ENCODE assay signal across 8 cellular contexts in genomic region chr1:227946624-227947424, GRCh38. TPM values are rescaled to one million over a fixed set of nuclear protein-coding genes. Genes with fewer than 3 reads are reported as not detected.
DNase-seq lines count a peak whose midpoint lies in the region; ATAC-seq and TF ChIP-seq lines count a peak whose summit lies in the region.

No MANE protein-coding gene starts in this region.

- H3K27ac Mint-ChIP-seq in T-helper 2 cell treated with Interferon-gamma antibody and Interleukin-4, amounts not matched to agents 5 μg/mL and 100 μg/mL, for 36 hours: no peak overlapping the region

- peaks cover 31% of the 10 kb centered on the region for H3K27me3 Mint-ChIP-seq in T-helper 2 cell treated with Interferon-gamma antibody and Interleukin-4, amounts not matched to agents 5 μg/mL and 100 μg/mL, for 36 hours (ENCODE audit: low read depth)

- no peaks in the 10 kb centered on the region for H3K9me2 ChIP-seq in Loucy (replicated peaks; ENCODE audit: low read depth, low read length)

- peak; percentile 96 for TF ChIP-seq CTCF in C4-2B (conservative IDR thresholded peaks at IDR 0.05)
- TF ChIP-seq CTCF in Loucy (conservative IDR thresholded peaks at IDR 0.05; ENCODE audit: low read length): peak; percentile 68
- peak; percentile 26 to 85 (median 65) for TF ChIP-seq CTCF in breast epithelium (IDR thresholded peaks at IDR 0.05)
- TF ChIP-seq CTCF in gastrocnemius medialis (IDR thresholded peaks at IDR 0.05 in 4 of 5, conservative IDR thresholded peaks at IDR 0.05 in 1 of 5): peak; percentile 71 to 90 (median 84)

- no peaks in the 10 kb centered on the region for H3K36me3 Mint-ChIP-seq in T-helper 2 cell treated with Interferon-gamma antibody and Interleukin-4, amounts not matched to agents 5 μg/mL and 100 μg/mL, for 36 hours (ENCODE audit: low read depth)

- H3K9ac ChIP-seq in Loucy (ENCODE audit: low read depth, low read length, poor library complexity, severe bottlenecking): no peak overlapping the region

- H3K27ac ChIP-seq in C4-2B (peak overlapping the region; percentile 53), breast epithelium (peak overlapping the region; percentile 72 to 78), gastrocnemius medialis (peak overlapping the region; percentile 91 to 98 (median 97))

- H3K4me1 ChIP-seq in Loucy (ENCODE audit: insufficient read depth, low read length, poor library complexity, severe bottlenecking): peaks cover 8% of the 10 kb centered on the region
- H3K4me1 ChIP-seq in breast epithelium: peaks cover 7 to 11% of the 10 kb centered on the region in 2 donors
- peaks cover 46 to 48% of the 10 kb centered on the region in 2 donors for H3K4me1 ChIP-seq in gastrocnemius medialis

- no peaks in the 10 kb centered on the region for H3K79me2 ChIP-seq in Loucy (ENCODE audit: insufficient read depth, low read length)

- H3K4me3 Mint-ChIP-seq in T-helper 2 cell treated with Interferon-gamma antibody and Interleukin-4, amounts not matched to agents 5 μg/mL and 100 μg/mL, for 36 hours: peak overlapping the region; percentile 69

- intact Hi-C loops in breast epithelium (cut with DNase I; ENCODE audit: low total_unique reads): loop anchor here (10.0 kb wide), 2 partner anchors 182 to 462 kb away; no protein-coding TSS in a partner anchor
- intact Hi-C loops in gastrocnemius medialis (cut with DNase I; ENCODE audit: low total_unique reads): loop anchor here (1.0 to 10.0 kb wide), 10 partner anchors 138 to 1678 kb away; partner anchors contain the start of genes ARF1, COQ8A, TAF5L and URB2

- H3F3A ChIP-seq in Loucy (ENCODE audit: low read depth): no peaks in the 10 kb centered on the region

- no peak for TF ChIP-seq POLR2A in breast epithelium (IDR thresholded peaks at IDR 0.05)
- peak; percentile 51 to 60 for TF ChIP-seq POLR2A in gastrocnemius medialis (IDR thresholded peaks at IDR 0.05)

- peaks cover 5% of the 10 kb centered on the region for H3K4me1 Mint-ChIP-seq in T-helper 2 cell treated with Interferon-gamma antibody and Interleukin-4, amounts not matched to agents 5 μg/mL and 100 μg/mL, for 36 hours (ENCODE audit: low read depth)

- ATAC-seq in GM19438 (IDR thresholded peaks at IDR 0.05; ENCODE audit: low read depth, unreplicated experiment): peak; percentile 75
- ATAC-seq in gastrocnemius medialis: peak; percentile 48 to 49

- H3K27me3 ChIP-seq in Loucy (ENCODE audit: insufficient read depth, low read length, poor library complexity, severe bottlenecking) (peaks cover 9% of the 10 kb centered on the region), breast epithelium (no peaks in the 10 kb centered on the region), gastrocnemius medialis (no peaks in the 10 kb centered on the region)

- H3K36me3 ChIP-seq in Loucy (ENCODE audit: insufficient read depth, low read length) (no peaks in the 10 kb centered on the region), breast epithelium (no peaks in the 10 kb centered on the region), gastrocnemius medialis (no peaks in the 10 kb centered on the region)

- H3K4me3 ChIP-seq in Loucy (ENCODE audit: low read length, poor library complexity, severe bottlenecking): peak overlapping the region; percentile 56
- H3K4me3 ChIP-seq in breast epithelium: peak overlapping the region; percentile 51 to 70 (median 61)
- peak overlapping the region; percentile 63 for H3K4me3 ChIP-seq in iPS-18c (ENCODE audit: insufficient read depth, low read depth, low read length)
- peak overlapping the region; percentile 63 to 80 (median 72) for H3K4me3 ChIP-seq in gastrocnemius medialis

- H3K9me3 Mint-ChIP-seq in T-helper 2 cell treated with Interferon-gamma antibody and Interleukin-4, amounts not matched to agents 5 μg/mL and 100 μg/mL, for 36 hours: no peaks in the 10 kb centered on the region

- peak; percentile 28 for DNase-seq in T-helper 2 cell treated with Interferon-gamma antibody and Interleukin-4, amounts not matched to agents 5 μg/mL and 100 μg/mL, for 36 hours (ENCODE audit: low spot score)
- peak; percentile 72 to 85 for DNase-seq in breast epithelium (ENCODE audit: low spot score in 2 of 2)
- peak; percentile 76 to 86 for DNase-seq in gastrocnemius medialis
- no peak for DNase-seq in GOT3 (lab: John Stamatoyannopoulos, UW)

- no peaks in the 10 kb centered on the region for H4K20me1 ChIP-seq in Loucy (ENCODE audit: insufficient read depth, low read length, poor library complexity, severe bottlenecking)

- H3K4me2 ChIP-seq in Loucy (ENCODE audit: low read depth, low read length, poor library complexity, severe bottlenecking): peak overlapping the region; percentile 81

- in situ Hi-C loops in gastrocnemius medialis (cut with MboI; ENCODE audit: low sequenced_read_pairs in 4 of 4): no loop called here

- no peaks in the 10 kb centered on the region for H3K9me3 ChIP-seq in Loucy (ENCODE audit: insufficient read depth, low read depth, low read length)
- H3K9me3 ChIP-seq in breast epithelium: no peaks in the 10 kb centered on the region
- no peaks in the 10 kb centered on the region for H3K9me3 ChIP-seq in iPS-18c (ENCODE audit: control insufficient read depth, insufficient read depth, low read length)
- H3K9me3 ChIP-seq in gastrocnemius medialis: no peaks in the 10 kb centered on the region

- H2AFZ ChIP-seq in Loucy (ENCODE audit: low read length): peak overlapping the region; percentile 55; the same call in 1 of the 2 replicates

RNA-seq across cellular contexts. Expression of gene WNT9A, which starts 0.9 kb away (rescaled TPM):
- total RNA-seq in breast epithelium (1 to 10 TPM; 1.1 to 2.5 (median 1.3) TPM), gastrocnemius medialis (10 to 100 TPM in 3 of 4 donors, 1 to 10 TPM in 1; 6.8 to 29.4 (median 15.5) TPM)

RNA-seq across cellular contexts. Expression of gene WNT3A, which starts 60.0 kb away (rescaled TPM):
- total RNA-seq in breast epithelium (under 1 TPM in 1 of 3 donors, not detected in 2; 0.29 TPM), gastrocnemius medialis (not detected)
